ENCODE assay signal across 9 cellular contexts in the genomic region with DNA sequence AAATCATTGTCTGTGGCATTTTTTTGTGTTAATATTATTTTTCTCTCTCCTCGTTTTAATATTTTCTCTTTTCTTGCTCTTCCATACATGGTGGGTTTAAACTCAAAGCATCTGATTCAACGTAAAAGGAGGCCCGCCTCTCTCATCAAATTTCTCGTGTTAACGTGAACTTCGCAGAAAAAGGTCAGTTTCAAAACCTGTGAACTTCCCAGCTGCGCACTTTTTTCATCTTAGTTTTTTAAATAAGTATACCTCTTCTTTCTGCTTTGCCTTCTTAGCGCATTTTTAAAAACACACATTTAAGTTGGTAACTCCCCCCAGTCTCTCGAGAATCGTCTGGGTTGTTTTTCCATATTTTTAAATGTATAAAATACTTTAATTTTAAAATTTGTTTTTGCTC. TPM values are rescaled to one million over a fixed set of nuclear protein-coding genes. Genes with fewer than 3 reads are reported as not detected.
DNase-seq lines count a peak whose midpoint lies in the region; ATAC-seq, FAIRE-seq and TF ChIP-seq lines count a peak whose summit lies in the region.
"Had no signal": no experiment of that assay in that cellular context is flagged by ENCODE, and none has a peak within 500 bp of the region (broad histone marks: within the 10 kb centered on the region; RNA-seq: fewer than 3 reads in every experiment).

No MANE protein-coding gene starts in this region.

- DNase-seq in CD14-positive monocyte (ENCODE audit: low spot score) (no peak), GM23338 (ENCODE audit: low spot score) (no peak), Panc1 (ENCODE audit: low read depth, low spot score) (no peak), keratinocyte (ENCODE audit: low read depth, low spot score) (no peak), sciatic nerve (ENCODE audit: low spot score) (no peak), ovary (no peak)
- DNase-seq: NCI-H524 had no signal

- peaks cover 96% of the 10 kb centered on the region for H3K27me3 ChIP-seq in GM23338 (ENCODE audit: insufficient read depth)
- no peaks in the 10 kb centered on the region; the same call in 1 of the 2 replicates for H3K27me3 ChIP-seq in Panc1 (ENCODE audit: control insufficient read depth, insufficient read depth, low read length)
- peaks cover 79% of the 10 kb centered on the region for H3K27me3 ChIP-seq in keratinocyte (ENCODE audit: control insufficient read depth, extremely low read depth, insufficient read depth, low read length)
- peaks cover 8% of the 10 kb centered on the region for H3K27me3 ChIP-seq in ovary

- intact Hi-C loops in CD14-positive monocyte (cut with micrococcal nuclease) (loop anchor here in 1 of 2 donors (10.0 kb wide), 1 partner anchor 338 kb away; no protein-coding TSS in a partner anchor), Panc1 (cut with micrococcal nuclease; ENCODE audit: unreplicated experiment) (loop anchor here (5.0 kb wide), 1 partner anchor 335 kb away; no protein-coding TSS in a partner anchor), sciatic nerve (cut with DNase I) (no loop called here), ovary (cut with DNase I) (no loop called here)

- in situ Hi-C loops in Panc1 (cut with HindIII; ENCODE audit: low pct_unique_long_range_greater_than_20kb, low sequenced_read_pairs), result no loop called here

- H3K4me3 ChIP-seq in GM23338, result peak overlapping the region; percentile 88
- H3K4me3 ChIP-seq in Panc1 (ENCODE audit: low read depth in 2 of 2, low read length in 2 of 2), result peak overlapping the region; percentile 74 to 77; a peak in 3 of 4 replicates
- H3K4me3 ChIP-seq in keratinocyte (ENCODE audit: control insufficient read depth in 2 of 3, extremely low read depth in 1 of 3, insufficient read depth in 2 of 3, low read depth in 1 of 3, low read length in 3 of 3), result no peak overlapping the region
- no peak overlapping the region for H3K4me3 ChIP-seq in ovary

- no peak for TF ChIP-seq EP300 in ovary (IDR thresholded peaks at IDR 0.05)

- H3K36me3 Mint-ChIP-seq in CD14-positive monocyte (peaks cover 0 to 17% of the 10 kb centered on the region in 2 donors), GM23338 (ENCODE audit: low read depth) (no peaks in the 10 kb centered on the region)

- 20 to 26% (median 23%) methylated on average over 10 of the region's 10 CpGs for WGBS in ovary, 3 donors

- H3K4me1 ChIP-seq in GM23338 (ENCODE audit: insufficient read depth), result peaks cover 66% of the 10 kb centered on the region
- peaks cover 7% of the 10 kb centered on the region; the same call in 1 of the 2 replicates for H3K4me1 ChIP-seq in Panc1 (ENCODE audit: control insufficient read depth, insufficient read depth, low read length)
- peaks cover 5% of the 10 kb centered on the region for H3K4me1 ChIP-seq in keratinocyte (ENCODE audit: control insufficient read depth, extremely low read depth, insufficient read depth, low read length)
- peaks cover 3% of the 10 kb centered on the region for H3K4me1 ChIP-seq in ovary (ENCODE audit: insufficient read depth)

- TF ChIP-seq CTCF in CD14-positive monocyte (IDR thresholded peaks at IDR 0.05) (no peak), GM23338 (conservative IDR thresholded peaks at IDR 0.05; ENCODE audit: low read depth in 2 of 2) (no peak), Panc1 (IDR thresholded peaks at IDR 0.05) (no peak), keratinocyte (optimal IDR thresholded peaks at IDR 0.05 in 1 of 3, IDR thresholded peaks at IDR 0.05 in 1 of 3, conservative IDR thresholded peaks at IDR 0.05 in 1 of 3; ENCODE audit: extremely low read depth in 1 of 3, insufficient read depth in 2 of 3, low read length in 3 of 3) (no peak), ovary (IDR thresholded peaks at IDR 0.05) (no peak)

- peaks cover 10% of the 10 kb centered on the region; the same call in 1 of the 2 replicates for H4K20me1 ChIP-seq in GM23338 (replicated peaks; ENCODE audit: insufficient read depth)
- no peaks in the 10 kb centered on the region for H4K20me1 ChIP-seq in keratinocyte (ENCODE audit: control insufficient read depth, extremely low read depth, insufficient read depth, low read length)

- H3K36me3 ChIP-seq in GM23338 (ENCODE audit: insufficient read depth), result no peaks in the 10 kb centered on the region
- H3K36me3 ChIP-seq in Panc1 (ENCODE audit: control insufficient read depth, insufficient read depth, low read length), result 0 out of 2 replicates have a peak, but pooled peaks cover 2% of the 10 kb centered on the region
- H3K36me3 ChIP-seq in keratinocyte (ENCODE audit: control insufficient read depth in 2 of 2, extremely low read depth in 1 of 2, insufficient read depth in 2 of 2, low read length in 2 of 2), result no peaks in the 10 kb centered on the region
- no peaks in the 10 kb centered on the region for H3K36me3 ChIP-seq in ovary

- H3K9me3 ChIP-seq in Panc1 (ENCODE audit: control insufficient read depth, insufficient read depth, low read depth, low read length), result no peaks in the 10 kb centered on the region
- peaks cover 2% of the 10 kb centered on the region for H3K9me3 ChIP-seq in keratinocyte (ENCODE audit: control insufficient read depth, low read depth, low read length)
- peaks cover 0 to 12% of the 10 kb centered on the region in 2 donors for H3K9me3 ChIP-seq in ovary

- peaks cover 9% of the 10 kb centered on the region; the same call in 1 of the 2 replicates for H3F3A ChIP-seq in GM23338 (replicated peaks; ENCODE audit: low read depth)

- peaks cover 45% of the 10 kb centered on the region for H3K4me1 Mint-ChIP-seq in CD14-positive monocyte
- H3K4me1 Mint-ChIP-seq in GM23338, result peaks cover 29% of the 10 kb centered on the region

- POLR2A ChIA-PET in Panc1 (lab: Charles Lee), result no interaction called here

- no peaks in the 10 kb centered on the region for H3K9me2 ChIP-seq in GM23338 (ENCODE audit: insufficient read depth)

- H3K79me2 ChIP-seq in GM23338 (replicated peaks; ENCODE audit: insufficient read depth) (no peaks in the 10 kb centered on the region), keratinocyte (ENCODE audit: control insufficient read depth, insufficient read depth, low read length) (no peaks in the 10 kb centered on the region)

- H3K27ac ChIP-seq in GM23338 (ENCODE audit: low read depth), result no peak overlapping the region
- peak overlapping the region; percentile 92 for H3K27ac ChIP-seq in Panc1 (ENCODE audit: low read length)
- no peak overlapping the region for H3K27ac ChIP-seq in keratinocyte (ENCODE audit: control insufficient read depth, insufficient read depth, low read length)
- H3K27ac ChIP-seq in ovary, result no peak overlapping the region

- no peak for FAIRE-seq in keratinocyte (lab: Jason Lieb, UNC)

- CTCF ChIA-PET in Panc1 (lab: Charles Lee), result no interaction called here

- TF ChIP-seq POLR2A in ovary (IDR thresholded peaks at IDR 0.05), result no peak

- peak overlapping the region in 1 of 7 donors; percentile 77 for H3K27ac Mint-ChIP-seq in CD14-positive monocyte
- H3K27ac Mint-ChIP-seq in GM23338, result no peak overlapping the region

- H3K9me1 ChIP-seq in keratinocyte (ENCODE audit: control insufficient read depth, extremely low read depth, insufficient read depth, low read length), result no peaks in the 10 kb centered on the region

- H2AFZ ChIP-seq in GM23338 (no peak overlapping the region), keratinocyte (ENCODE audit: control insufficient read depth, low read length) (no peak overlapping the region)

- H3K4me2 ChIP-seq in GM23338 (peak overlapping the region; percentile 89), keratinocyte (ENCODE audit: control insufficient read depth, extremely low read depth, insufficient read depth, low read depth, low read length) (peak overlapping the region; percentile 97)

- BruUV-seq in Panc1 (replicated peaks; lab: Mats Ljungman, UMichigan), result TSS peak; percentile 76

- H3K9me3 Mint-ChIP-seq in CD14-positive monocyte (peaks cover 0 to 36% (median 22%) of the 10 kb centered on the region in 7 donors), GM23338 (peaks cover 3% of the 10 kb centered on the region; the same call in 2 of the 3 replicates)

- dilution Hi-C loops in keratinocyte (cut with MboI; ENCODE audit: extremely low pct_ligation_motif_present, low sequenced_read_pairs), result no loop called here

- no peak for ATAC-seq in GM23338
- ATAC-seq in Panc1, result no peak
- ATAC-seq in HG02885 (IDR thresholded peaks at IDR 0.05; ENCODE audit: poor library complexity, unreplicated experiment), result no peak
- ATAC-seq in sciatic nerve, result no peak
- no peak for ATAC-seq in HG03108 (IDR thresholded peaks at IDR 0.05; ENCODE audit: unreplicated experiment)

- H3K27me3 Mint-ChIP-seq in CD14-positive monocyte (ENCODE audit: low read depth in 3 of 3), result peaks cover 89 to 94% (median 89%) of the 10 kb centered on the region in 3 donors
- peaks cover 90% of the 10 kb centered on the region for H3K27me3 Mint-ChIP-seq in GM23338 (ENCODE audit: insufficient read depth, low read depth, poor library complexity)

- no peak overlapping the region for H3K9ac ChIP-seq in keratinocyte (ENCODE audit: control insufficient read depth, extremely low read depth, insufficient read depth, low read length)

- peak overlapping the region; percentile 97 to 99 for H3K4me3 Mint-ChIP-seq in CD14-positive monocyte
- H3K4me3 Mint-ChIP-seq in GM23338, result peak overlapping the region; percentile 95

RNA-seq across cellular contexts. Expression of a gene that starts 9.1 kb away (rescaled TPM):
- polyA plus RNA-seq in CD14-positive monocyte (not detected), GM23338 (2016; fragmentation: Nextera tagmentation; extraction: Ambion mirVana) (0.10 and 0.19 TPM in 2 replicates), keratinocyte (0.05 to 0.10 TPM (median 0.08 TPM) in 3 replicates), ovary (under 1 TPM; 0.13 to 0.68 TPM)
- total RNA-seq in GM23338 (2014; rRNA removed; shearing (Covaris generic)), result 0.10 TPM in 1 of 2 replicates, not detected in the other
- total RNA-seq in Panc1 (2021; ENCODE audit: unreplicated experiment) (8.0 TPM), sciatic nerve (28.9 TPM), ovary (1 to 10 TPM in 1 of 7 donors, under 1 TPM in 4, not detected in 2; 0.08 to 2.3 (median 0.15) TPM)
- 7.9 TPM for polyA plus RNA-seq in Panc1 (2012; ENCODE audit: insufficient read length)
- polyA plus RNA-seq in keratinocyte (2011; ENCODE audit: low read depth), result not detected
- polyA plus RNA-seq in keratinocyte (2011; cell fraction: cytosol; rRNA removed), result 0.04 and 0.06 TPM in 2 replicates
- 0.22 and 0.47 TPM in 2 replicates for polyA plus RNA-seq in keratinocyte (2011; cell fraction: nucleus; rRNA removed)
- 0.05 TPM in 1 of 2 replicates, not detected in the other for polyA plus RNA-seq in keratinocyte (2012; ENCODE audit: low replicate concordance)
- not detected in 3 replicates for polyA minus RNA-seq in keratinocyte
- polyA minus RNA-seq in keratinocyte (2011; cell fraction: cytosol; rRNA and poly(A)+ RNA removed), result not detected
- not detected in 2 replicates for polyA minus RNA-seq in keratinocyte (2011; cell fraction: nucleus; rRNA and poly(A)+ RNA removed)

RNA-seq across cellular contexts. Expression of a gene that starts 12.7 kb away (rescaled TPM):
- 10 to 100 TPM; 15.1 to 31.7 TPM for polyA plus RNA-seq in CD14-positive monocyte
- total RNA-seq in GM23338 (2014; rRNA removed; shearing (Covaris generic)), result 22.8 and 32.5 TPM in 2 replicates
- 59.1 and 76.8 TPM in 2 replicates for polyA plus RNA-seq in GM23338 (2016; fragmentation: Nextera tagmentation; extraction: Ambion mirVana)
- total RNA-seq in Panc1 (2021; ENCODE audit: unreplicated experiment), result 49.4 TPM
- polyA plus RNA-seq in Panc1 (2012; ENCODE audit: insufficient read length), result 22.1 TPM
- 6.1 to 11.7 TPM (median 11.1 TPM) in 3 replicates for polyA plus RNA-seq in keratinocyte
- 61.1 TPM for polyA plus RNA-seq in keratinocyte (2011; ENCODE audit: low read depth)
- polyA plus RNA-seq in keratinocyte (2011; cell fraction: cytosol; rRNA removed), result 7.1 and 10.4 TPM in 2 replicates
- 6.3 and 7.3 TPM in 2 replicates for polyA plus RNA-seq in keratinocyte (2011; cell fraction: nucleus; rRNA removed)
- polyA plus RNA-seq in keratinocyte (2012; ENCODE audit: low replicate concordance), result 19.4 and 25.8 TPM in 2 replicates
- polyA minus RNA-seq in keratinocyte, result 1.3 to 16.7 TPM (median 7.5 TPM) in 3 replicates
- 14.0 TPM for polyA minus RNA-seq in keratinocyte (2011; cell fraction: cytosol; rRNA and poly(A)+ RNA removed)
- 19.4 and 30.3 TPM in 2 replicates for polyA minus RNA-seq in keratinocyte (2011; cell fraction: nucleus; rRNA and poly(A)+ RNA removed)
- 44.2 TPM for total RNA-seq in sciatic nerve
- 10 to 100 TPM; 30.2 to 45.1 (median 34.8) TPM for total RNA-seq in ovary
- 10 to 100 TPM; 13.4 to 23.8 TPM for polyA plus RNA-seq in ovary

Comparison
In these comparisons a context has a peak if more than half of its experiments do, and no peak if none do; other contexts are left out.
1. H3K4me3 ChIP-seq: peak in GM23338 (single experiment) and Panc1 (2 of 2); none in keratinocyte (0 of 3) and ovary (single experiment).